ENCODE assay signal across 23 cellular contexts in the genomic region with DNA sequence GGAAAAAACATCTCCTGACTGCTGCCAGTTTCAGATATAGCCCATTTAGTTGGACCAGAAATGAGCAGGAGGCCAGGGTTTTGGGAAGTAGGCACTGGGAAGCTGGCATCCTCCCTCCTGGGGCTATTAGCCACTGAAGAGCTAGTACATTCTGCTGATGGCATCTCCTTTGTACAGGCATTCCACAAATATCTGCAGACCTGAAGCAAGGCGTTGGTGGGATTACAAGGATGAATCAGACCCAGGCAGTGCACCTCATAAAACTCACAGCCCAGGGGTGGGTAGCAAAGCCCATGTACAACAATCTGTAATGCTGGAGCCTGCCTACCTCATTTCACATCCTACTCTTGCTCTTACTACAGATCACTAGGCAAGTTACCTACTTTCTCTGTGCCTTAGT. TPM values are rescaled to one million over a fixed set of nuclear protein-coding genes. Genes with fewer than 3 reads are reported as not detected.
"Had no signal": no experiment of that assay in that cellular context is flagged by ENCODE, and none has a peak within 500 bp of the region (broad histone marks: within the 10 kb centered on the region; RNA-seq: fewer than 3 reads in every experiment).

No MANE protein-coding gene starts in this region.

- H3K27me3 ChIP-seq: body of pancreas, esophagus muscularis mucosa, left lung, neural progenitor cell, tibial nerve, vagina had no signal

- H3K9me3 ChIP-seq: body of pancreas, esophagus muscularis mucosa, psoas muscle, tibial nerve, vagina had no signal

- H3K27ac ChIP-seq: body of pancreas, coronary artery, esophagus muscularis mucosa, left lung, neural progenitor cell, psoas muscle, tibial nerve, vagina had no signal

- H3K4me3 ChIP-seq: body of pancreas, coronary artery, esophagus muscularis mucosa, left lung, neural progenitor cell, psoas muscle, tibial nerve, vagina had no signal

- H3K4me2 ChIP-seq: neural progenitor cell had no signal

- H3K36me3 ChIP-seq: esophagus muscularis mucosa, left lung, neural progenitor cell, tibial nerve, vagina had no signal

- DNase-seq: activated CD4-positive, alpha-beta memory T cell treated with anti-CD3 and anti-CD28 coated beads, Interleukin-2, amount 10 ng/mL, durations not matched to agents 7 days and 5 days; activated CD4-positive, alpha-beta T cell treated with anti-CD3 and anti-CD28 coated beads for 4 hours; activated effector memory CD4-positive, alpha-beta T cell treated with anti-CD3 and anti-CD28 coated beads, Interleukin-2, amount 50 U/mL, for 16 hours; activated T-cell treated with anti-CD3 and anti-CD28 coated beads, Interleukin-2, amount 50 U/mL, for 48 hours; amniotic stem cell; body of pancreas; central memory CD4-positive, alpha-beta T cell; hippocampal formation; kidney; left lung; naive B cell; psoas muscle; stimulated activated CD4-positive, alpha-beta T cell treated with anti-CD3 and anti-CD28 coated beads, Interleukin-12 subunit alpha, Interleukin-12 subunit beta, amount 100 ng/mL, for 4 hours; stimulated activated CD4-positive, alpha-beta T cell treated with anti-CD3 and anti-CD28 coated beads, Interleukin-2, amount 100 ng/mL, for 48 hours; stimulated activated naive B cell treated with anti-CD40 and anti-IgM and Interleukin-4, amounts not matched to agents 10 μg/mL and 1 μg/mL and 100 μg/mL, for 72 hours had no signal

- H3K4me1 ChIP-seq: esophagus muscularis mucosa, left lung, neural progenitor cell, tibial nerve, vagina had no signal

- ATAC-seq: body of pancreas; left lung; psoas muscle; sciatic nerve; stimulated activated naive B cell treated with anti-CD40 and anti-IgM and Interleukin-4, amounts not matched to agents 10 μg/mL and 1 μg/mL and 100 μg/mL, for 72 hours; WTC11 had no signal

- H3K9ac ChIP-seq: neural progenitor cell had no signal

RNA-seq across cellular contexts. Expression of gene POU2AF1, which starts 27.5 kb away (rescaled TPM):
- total RNA-seq: osteocyte, vagina had no signal
